Comparison of ENCODE assay signal across 8 cellular contexts in genomic region chr2:183078163-183078466, GRCh38. TPM values are rescaled to one million over a fixed set of nuclear protein-coding genes. Genes with fewer than 3 reads are reported as not detected.
DNase-seq lines count a peak whose midpoint lies in the region; ATAC-seq and TF ChIP-seq lines count a peak whose summit lies in the region.

No MANE protein-coding gene starts in this region.

- peak overlapping the region; percentile 60 to 83 for H3K27ac Mint-ChIP-seq in T-cell

- peak; percentile 3 for DNase-seq in activated CD4-positive, alpha-beta T cell treated with anti-CD3 and anti-CD28 coated beads, Interleukin-2, amount 50 U/mL, for 1 hour
- DNase-seq in activated CD4-positive, alpha-beta T cell treated with anti-CD3 and anti-CD28 coated beads, Interleukin-2, amount 50 U/mL, for 48 hours = no peak
- DNase-seq in T-cell (peak in 7 of 34 experiments; percentile 1 to 14 (median 6)), fibroblast of the conjunctiva (ENCODE audit: low read depth) (peak; percentile 2), omental fat pad (ENCODE audit: low spot score) (no peak), NCI-H146 (lab: John Stamatoyannopoulos, UW) (no peak)
- DNase-seq in stimulated activated CD8-positive, alpha-beta memory T cell treated with anti-CD3 and anti-CD28 coated beads, Interleukin-4, amount 100 ng/mL, for 48 hours = no peak

- peak; percentile 34 to 51 (median 45) for ATAC-seq in T-cell (replicated peaks in 1 of 4)
- peak; percentile 41 for ATAC-seq in omental fat pad (ENCODE audit: low FRiP score)
- no peak for ATAC-seq in HG03571 (IDR thresholded peaks at IDR 0.05; ENCODE audit: unreplicated experiment)

- CTCF ChIA-PET in T-cell (lab: Charles Lee) = interaction anchor here (1.2 to 1.3 kb wide), 2 partner anchors 45 to 47 kb away, joined by 3 read pairs; no protein-coding TSS in a partner anchor

- no peaks in the 10 kb centered on the region for H3K9me3 Mint-ChIP-seq in T-cell

- POLR2A ChIA-PET in T-cell (lab: Charles Lee) = no interaction called here

- H3K4me3 Mint-ChIP-seq in T-cell = peak overlapping the region; percentile 86 to 92 (median 91)

- no peaks in the 10 kb centered on the region for H3K27me3 Mint-ChIP-seq in T-cell

- peaks cover 5 to 6% (median 6%) of the 10 kb centered on the region in 3 donors for H3K4me1 Mint-ChIP-seq in T-cell

- TF ChIP-seq CTCF in omental fat pad (IDR thresholded peaks at IDR 0.05) = no peak

- H3K36me3 Mint-ChIP-seq in T-cell = no peaks in the 10 kb centered on the region

RNA-seq across cellular contexts. Expression of gene DUSP19, which starts 0.4 kb away (rescaled TPM):
- total RNA-seq in T-cell (1 to 10 TPM; 1.3 to 2.5 (median 2.0) TPM), omental fat pad (1 to 10 TPM in 3 of 4 donors, under 1 TPM in 1; 0.60 to 2.8 (median 1.5) TPM)

RNA-seq across cellular contexts. Expression of gene NCKAP1, which starts 39.9 kb away (rescaled TPM):
- total RNA-seq in T-cell (1 to 10 TPM; 2.6 to 7.6 (median 4.9) TPM), omental fat pad (100 to 1,000 TPM; 114 to 144 (median 124) TPM)

RNA-seq across cellular contexts. Expression of gene NUP35, which starts 46.1 kb away (rescaled TPM):
- total RNA-seq in T-cell (10 to 100 TPM; 11.0 to 19.5 (median 16.4) TPM), omental fat pad (10 to 100 TPM; 10.5 to 18.4 (median 13.7) TPM)

Comparison
In these comparisons a context has a peak if more than half of its experiments do, and no peak if none do; other contexts are left out.
1. DNase-seq: peak in activated CD4-positive, alpha-beta T cell treated with anti-CD3 and anti-CD28 coated beads, Interleukin-2, amount 50 U/mL, for 1 hour (single experiment) and fibroblast of the conjunctiva (single experiment); none in activated CD4-positive, alpha-beta T cell treated with anti-CD3 and anti-CD28 coated beads, Interleukin-2, amount 50 U/mL, for 48 hours (0 of 2), omental fat pad (single experiment), NCI-H146 (single experiment) and stimulated activated CD8-positive, alpha-beta memory T cell treated with anti-CD3 and anti-CD28 coated beads, Interleukin-4, amount 100 ng/mL, for 48 hours (single experiment).
2. RNA of gene NCKAP1, which starts 39.9 kb away (total RNA-seq): 114 to 144 TPM in omental fat pad; 2.6 to 7.6 TPM in T-cell; every median in the first group is over 10 times any median in the second.